In the genomic region with DNA sequence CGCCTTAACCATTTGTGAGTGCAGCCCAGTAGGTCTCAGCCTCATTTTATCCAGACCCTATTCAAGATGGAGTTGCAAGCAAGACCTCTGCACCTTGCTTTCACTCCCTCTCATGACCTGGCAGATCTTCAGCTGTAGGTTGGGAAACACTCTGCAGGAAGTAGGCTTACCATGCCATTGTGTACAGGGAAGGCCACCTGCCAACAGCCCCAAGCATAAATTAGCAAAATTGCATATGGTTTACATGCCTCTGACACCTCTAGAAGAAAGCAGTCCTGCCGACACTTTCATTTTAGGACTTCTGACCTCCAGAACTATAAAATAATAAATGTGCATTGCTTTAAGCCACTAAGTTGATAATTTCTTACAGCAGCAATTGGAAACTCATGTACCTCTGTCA, we compare ENCODE assay signal across 21 cellular contexts.
DNase-seq lines count a peak whose midpoint lies in the region; ATAC-seq and TF ChIP-seq lines count a peak whose summit lies in the region.
"Had no signal": no experiment of that assay in that cellular context is flagged by ENCODE, and none has a peak within 500 bp of the region (broad histone marks: within the 10 kb centered on the region; RNA-seq: fewer than 3 reads in every experiment).

No MANE protein-coding gene starts in this region.

- no peaks in the 10 kb centered on the region for H3F3A ChIP-seq in Loucy (ENCODE audit: low read depth)

- H3K9me3 ChIP-seq in Loucy (ENCODE audit: insufficient read depth, low read depth, low read length), result no peaks in the 10 kb centered on the region
- H3K9me3 ChIP-seq: SJCRH30 had no signal

- ATAC-seq in natural killer cell, result peak in 2 of 3 donors; percentile 28 to 50

- peak overlapping the region; percentile 71 to 84 for H3K27ac Mint-ChIP-seq in natural killer cell
- H3K27ac Mint-ChIP-seq: CD14-positive monocyte; T-helper 1 cell treated with Interleukin-12 subunit alpha and Interleukin-12 subunit beta and Interleukin-4 antibody, amounts not matched to agents 30 μg/mL and 1 μg/mL, for 36 hours had no signal

- no peaks in the 10 kb centered on the region for H3K27me3 ChIP-seq in Loucy (ENCODE audit: insufficient read depth, low read length, poor library complexity, severe bottlenecking)
- H3K27me3 ChIP-seq: SJCRH30 had no signal

- peak overlapping the region; percentile 6 for H3K4me2 ChIP-seq in Loucy (ENCODE audit: low read depth, low read length, poor library complexity, severe bottlenecking)
- H3K4me2 ChIP-seq: PC-9 had no signal

- TF ChIP-seq CTCF in Loucy (conservative IDR thresholded peaks at IDR 0.05; ENCODE audit: low read length) (no peak), natural killer cell (IDR thresholded peaks at IDR 0.05) (no peak)

- no peaks in the 10 kb centered on the region for H3K36me3 ChIP-seq in Loucy (ENCODE audit: insufficient read depth, low read length)
- H3K36me3 ChIP-seq: SJCRH30 had no signal

- no peak overlapping the region for H3K27ac ChIP-seq in substantia nigra (ENCODE audit: low read depth, low read length, poor library complexity, severe bottlenecking)
- H3K27ac ChIP-seq: HL-60, PC-9, SJCRH30 had no signal

- peak; percentile 2 for DNase-seq in COR-L47 (lab: John Stamatoyannopoulos, UW)
- DNase-seq in natural killer cell, result no peak
- no peak for DNase-seq in NCI-H2227 (lab: John Stamatoyannopoulos, UW; ENCODE audit: unreplicated experiment)
- no peak for DNase-seq in substantia nigra (lab: John Stamatoyannopoulos, UW)
- no peak for DNase-seq in SW 1271 (lab: John Stamatoyannopoulos, UW)
- DNase-seq: GDM1, H9, IMR-90, Karpas-422, MM.1S, NCI-H1092, NCI-H187, NCI-H2171 treated with DMSO at 0.1 percent for 48 hours, NCI-H446 treated with DMSO at 0.1 percent for 48 hours, PC-9, SJCRH30 had no signal

- no peak overlapping the region for H3K9ac ChIP-seq in Loucy (ENCODE audit: low read depth, low read length, poor library complexity, severe bottlenecking)

- peak overlapping the region; percentile 13; the same call in 1 of the 2 replicates for H2AFZ ChIP-seq in Loucy (ENCODE audit: low read length)
- H2AFZ ChIP-seq: PC-9 had no signal

- no peaks in the 10 kb centered on the region for H3K36me3 Mint-ChIP-seq in natural killer cell
- H3K36me3 Mint-ChIP-seq: CD14-positive monocyte had no signal

- no peak overlapping the region for H3K4me3 ChIP-seq in Loucy (ENCODE audit: low read length, poor library complexity, severe bottlenecking)
- H3K4me3 ChIP-seq: PC-9, SJCRH30 had no signal

- no peaks in the 10 kb centered on the region for H4K20me1 ChIP-seq in Loucy (ENCODE audit: insufficient read depth, low read length, poor library complexity, severe bottlenecking)

- no peaks in the 10 kb centered on the region for H3K79me2 ChIP-seq in Loucy (ENCODE audit: insufficient read depth, low read length)

- peak overlapping the region; percentile 59 for H3K4me3 Mint-ChIP-seq in natural killer cell
- H3K4me3 Mint-ChIP-seq: CD14-positive monocyte; H9; T-helper 1 cell treated with Interleukin-12 subunit alpha and Interleukin-12 subunit beta and Interleukin-4 antibody, amounts not matched to agents 30 μg/mL and 1 μg/mL, for 36 hours had no signal

- no peaks in the 10 kb centered on the region for H3K9me3 Mint-ChIP-seq in natural killer cell
- H3K9me3 Mint-ChIP-seq: H9 had no signal

- peaks cover 53 to 54% of the 10 kb centered on the region in 2 donors for H3K4me1 Mint-ChIP-seq in natural killer cell
- H3K4me1 Mint-ChIP-seq: CD14-positive monocyte had no signal

- intact Hi-C loops in natural killer cell (cut with micrococcal nuclease), result no loop called here

- H3K27me3 Mint-ChIP-seq in natural killer cell (ENCODE audit: low read depth in 2 of 2), result no peaks in the 10 kb centered on the region

- peaks cover 28% of the 10 kb centered on the region for H3K4me1 ChIP-seq in Loucy (ENCODE audit: insufficient read depth, low read length, poor library complexity, severe bottlenecking)
- H3K4me1 ChIP-seq: SJCRH30 had no signal

- no peaks in the 10 kb centered on the region for H3K9me2 ChIP-seq in Loucy (replicated peaks; ENCODE audit: low read depth, low read length)

TF ChIP-seq in PFSK-1, 5 proteins besides CTCF, POLR2A, EP300 and RAD21:
- TF ChIP-seq, protein P1, sequence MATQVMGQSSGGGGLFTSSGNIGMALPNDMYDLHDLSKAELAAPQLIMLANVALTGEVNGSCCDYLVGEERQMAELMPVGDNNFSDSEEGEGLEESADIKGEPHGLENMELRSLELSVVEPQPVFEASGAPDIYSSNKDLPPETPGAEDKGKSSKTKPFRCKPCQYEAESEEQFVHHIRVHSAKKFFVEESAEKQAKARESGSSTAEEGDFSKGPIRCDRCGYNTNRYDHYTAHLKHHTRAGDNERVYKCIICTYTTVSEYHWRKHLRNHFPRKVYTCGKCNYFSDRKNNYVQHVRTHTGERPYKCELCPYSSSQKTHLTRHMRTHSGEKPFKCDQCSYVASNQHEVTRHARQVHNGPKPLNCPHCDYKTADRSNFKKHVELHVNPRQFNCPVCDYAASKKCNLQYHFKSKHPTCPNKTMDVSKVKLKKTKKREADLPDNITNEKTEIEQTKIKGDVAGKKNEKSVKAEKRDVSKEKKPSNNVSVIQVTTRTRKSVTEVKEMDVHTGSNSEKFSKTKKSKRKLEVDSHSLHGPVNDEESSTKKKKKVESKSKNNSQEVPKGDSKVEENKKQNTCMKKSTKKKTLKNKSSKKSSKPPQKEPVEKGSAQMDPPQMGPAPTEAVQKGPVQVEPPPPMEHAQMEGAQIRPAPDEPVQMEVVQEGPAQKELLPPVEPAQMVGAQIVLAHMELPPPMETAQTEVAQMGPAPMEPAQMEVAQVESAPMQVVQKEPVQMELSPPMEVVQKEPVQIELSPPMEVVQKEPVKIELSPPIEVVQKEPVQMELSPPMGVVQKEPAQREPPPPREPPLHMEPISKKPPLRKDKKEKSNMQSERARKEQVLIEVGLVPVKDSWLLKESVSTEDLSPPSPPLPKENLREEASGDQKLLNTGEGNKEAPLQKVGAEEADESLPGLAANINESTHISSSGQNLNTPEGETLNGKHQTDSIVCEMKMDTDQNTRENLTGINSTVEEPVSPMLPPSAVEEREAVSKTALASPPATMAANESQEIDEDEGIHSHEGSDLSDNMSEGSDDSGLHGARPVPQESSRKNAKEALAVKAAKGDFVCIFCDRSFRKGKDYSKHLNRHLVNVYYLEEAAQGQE (IDR thresholded peaks at IDR 0.05; ENCODE audit: insufficient read depth in 1 of 2, low read depth in 2 of 2, low read length in 2 of 2), result no peak
- TF ChIP-seq TAF1 (IDR thresholded peaks at IDR 0.05; ENCODE audit: borderline replicate concordance, insufficient read depth, low read length) (no peak), POLR2AphosphoS5 (IDR thresholded peaks at IDR 0.05; ENCODE audit: low read depth, low read length) (peak; percentile 41; the same call in 1 of the 2 replicates), SIN3A (IDR thresholded peaks at IDR 0.05; ENCODE audit: borderline replicate concordance, insufficient read depth, low read length) (no peak)
